8 cellular contexts compared by ENCODE assay signal in the genomic region with DNA sequence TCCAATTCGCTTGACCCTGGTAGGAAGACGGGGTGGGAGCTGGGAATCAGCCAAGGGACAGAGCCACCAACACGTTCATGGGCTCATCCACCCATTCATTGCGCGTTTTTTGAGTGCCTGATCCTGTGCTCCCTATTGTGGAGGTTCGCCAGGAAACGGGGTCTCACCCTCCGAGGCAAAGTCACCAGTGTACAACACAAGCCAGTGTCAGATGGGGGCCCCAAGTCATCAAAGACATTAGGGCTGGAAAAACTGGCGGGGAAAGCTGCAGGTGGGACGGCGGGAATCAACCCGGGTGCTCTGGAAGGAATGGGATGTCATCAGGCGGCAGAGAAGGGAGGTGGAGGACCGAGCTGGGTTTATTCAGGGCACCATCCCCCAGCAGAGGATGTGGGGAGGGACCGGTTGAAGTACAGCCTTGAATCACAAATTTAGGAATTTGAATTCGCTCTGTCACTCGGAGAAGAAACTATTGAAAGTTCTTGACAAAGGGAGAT. TPM values are rescaled to one million over a fixed set of nuclear protein-coding genes. Genes with fewer than 3 reads are reported as not detected.
A peak's percentile ranks its signal among the peaks of the same experiment; 100 is the strongest.
DNase-seq lines count a peak whose midpoint lies in the region; ATAC-seq, FAIRE-seq and TF ChIP-seq lines count a peak whose summit lies in the region.

No MANE protein-coding gene starts in this region.

- POLR2A ChIA-PET in PC-9 (lab: Charles Lee; ENCODE audit: unreplicated experiment): no interaction called here

- no peaks in the 10 kb centered on the region for H3F3A ChIP-seq in PC-9 (ENCODE audit: insufficient read depth, low read depth)

- no peaks in the 10 kb centered on the region for H3K36me3 Mint-ChIP-seq in natural killer cell treated with Interleukin-12 subunit alpha and Interleukin-12 subunit beta and Interleukin-15 and Interleukin-18, amount 100 ng/mL, for 72 hours

- H3K4me3 ChIP-seq in AG10803 (ENCODE audit: low read length) (peak overlapping the region; percentile 79), Peyer's patch (peak overlapping the region; percentile 55 to 72 (median 64)), fibroblast of lung (replicated peaks in 1 of 4; ENCODE audit: control extremely low read depth in 1 of 4, insufficient read depth in 1 of 4, low read depth in 3 of 4, low read length in 4 of 4) (peak overlapping the region; percentile 58 to 86 (median 72)), PC-9 (no peak overlapping the region)

- intact Hi-C loops in PC-9 (cut with micrococcal nuclease; ENCODE audit: unreplicated experiment): no loop called here

- no peak overlapping the region for H3K27ac Mint-ChIP-seq in natural killer cell treated with Interleukin-12 subunit alpha and Interleukin-12 subunit beta and Interleukin-15 and Interleukin-18, amount 100 ng/mL, for 72 hours

- no peak for FAIRE-seq in GM12892 (lab: Jason Lieb, UNC)

- BruUV-seq in PC-9 (replicated peaks; lab: Mats Ljungman, UMichigan): no TSS peak

- H3K4me2 ChIP-seq in fibroblast of lung (ENCODE audit: extremely low read depth, insufficient read depth, low read length) (peak overlapping the region; percentile 26), PC-9 (no peak overlapping the region)

- H3K9me3 Mint-ChIP-seq in natural killer cell treated with Interleukin-12 subunit alpha and Interleukin-12 subunit beta and Interleukin-15 and Interleukin-18, amount 100 ng/mL, for 72 hours: no peaks in the 10 kb centered on the region

- H2AFZ ChIP-seq in fibroblast of lung (ENCODE audit: low read length): peak overlapping the region; percentile 68
- no peak overlapping the region for H2AFZ ChIP-seq in PC-9

- TF ChIP-seq CTCF in AG10803 (conservative IDR thresholded peaks at IDR 0.05; ENCODE audit: low read length): no peak
- TF ChIP-seq CTCF in Peyer's patch (IDR thresholded peaks at IDR 0.05): no peak
- no peak for TF ChIP-seq CTCF in fibroblast of lung (conservative IDR thresholded peaks at IDR 0.05 in 1 of 2, IDR thresholded peaks at IDR 0.05 in 1 of 2; ENCODE audit: low read depth in 1 of 2, low read length in 2 of 2)
- no peak for TF ChIP-seq CTCF in PC-9 (conservative IDR thresholded peaks at IDR 0.05)

- H4K20me1 ChIP-seq in fibroblast of lung (ENCODE audit: control insufficient read depth, extremely low read depth, insufficient read depth, low read length): no peaks in the 10 kb centered on the region
- no peaks in the 10 kb centered on the region for H4K20me1 ChIP-seq in PC-9 (ENCODE audit: insufficient read depth)

- H3K36me3 ChIP-seq in Peyer's patch (no peaks in the 10 kb centered on the region), fibroblast of lung (ENCODE audit: control insufficient read depth, insufficient read depth, low read length) (no peaks in the 10 kb centered on the region), PC-9 (ENCODE audit: low read depth) (no peaks in the 10 kb centered on the region)

- H3K27me3 ChIP-seq in Peyer's patch (no peaks in the 10 kb centered on the region), fibroblast of lung (ENCODE audit: control insufficient read depth, insufficient read depth, low read length) (no peaks in the 10 kb centered on the region), PC-9 (ENCODE audit: insufficient read depth, low read depth) (no peaks in the 10 kb centered on the region)

- H3K4me1 ChIP-seq in Peyer's patch: peaks cover 0 to 13% (median 9%) of the 10 kb centered on the region in 4 donors
- peaks cover 4% of the 10 kb centered on the region for H3K4me1 ChIP-seq in fibroblast of lung (ENCODE audit: control insufficient read depth, extremely low read depth, insufficient read depth, low read length)
- no peaks in the 10 kb centered on the region for H3K4me1 ChIP-seq in PC-9 (replicated peaks; ENCODE audit: insufficient read depth)

- CTCF ChIA-PET in PC-9 (lab: Charles Lee): no interaction called here

- H3K9ac ChIP-seq in fibroblast of lung (ENCODE audit: insufficient read depth, low read length): peak overlapping the region; percentile 37

- no peak for ATAC-seq in natural killer cell treated with Interleukin-12 subunit alpha and Interleukin-12 subunit beta and Interleukin-15 and Interleukin-18, amount 100 ng/mL, for 72 hours
- no peak for ATAC-seq in GM18861 (IDR thresholded peaks at IDR 0.05; ENCODE audit: unreplicated experiment)
- no peak for ATAC-seq in GM21723 (IDR thresholded peaks at IDR 0.05; ENCODE audit: unreplicated experiment)

- H3K27me3 Mint-ChIP-seq in natural killer cell treated with Interleukin-12 subunit alpha and Interleukin-12 subunit beta and Interleukin-15 and Interleukin-18, amount 100 ng/mL, for 72 hours: peaks cover 30 to 53% of the 10 kb centered on the region in 2 donors

- H3K79me2 ChIP-seq in fibroblast of lung (ENCODE audit: control insufficient read depth, insufficient read depth, low read length) (peaks cover 22% of the 10 kb centered on the region), PC-9 (ENCODE audit: low read depth) (no peaks in the 10 kb centered on the region)

- peak overlapping the region; percentile 20 for H3K4me3 Mint-ChIP-seq in natural killer cell treated with Interleukin-12 subunit alpha and Interleukin-12 subunit beta and Interleukin-15 and Interleukin-18, amount 100 ng/mL, for 72 hours

- no peak for TF ChIP-seq POLR2A in Peyer's patch (IDR thresholded peaks at IDR 0.05)
- TF ChIP-seq POLR2A in GM12892 (IDR thresholded peaks at IDR 0.05; ENCODE audit: low read depth, low read length): no peak

- peaks cover 14% of the 10 kb centered on the region in 2 donors for H3K4me1 Mint-ChIP-seq in natural killer cell treated with Interleukin-12 subunit alpha and Interleukin-12 subunit beta and Interleukin-15 and Interleukin-18, amount 100 ng/mL, for 72 hours (ENCODE audit: low read depth in 2 of 2)

- peaks cover 0 to 6% (median 0%) of the 10 kb centered on the region in 4 donors for H3K9me3 ChIP-seq in Peyer's patch
- no peaks in the 10 kb centered on the region for H3K9me3 ChIP-seq in fibroblast of lung (ENCODE audit: control insufficient read depth, insufficient read depth, low read depth, low read length)
- no peaks in the 10 kb centered on the region for H3K9me3 ChIP-seq in PC-9 (ENCODE audit: insufficient read depth, low read depth)

- H3K27ac ChIP-seq in Peyer's patch (peak overlapping the region; percentile 79 to 94 (median 89)), fibroblast of lung (ENCODE audit: insufficient read depth, low read length) (peak overlapping the region; percentile 63), PC-9 (no peak overlapping the region)

- no peaks in the 10 kb centered on the region for H3K9me2 ChIP-seq in PC-9 (ENCODE audit: insufficient read depth)

- DNase-seq in AG10803 (ENCODE audit: low read depth): no peak
- DNase-seq in Peyer's patch: peak in 1 of 3 donors; percentile 47
- DNase-seq in fibroblast of lung (ENCODE audit: low read depth in 2 of 2): no peak
- no peak for DNase-seq in natural killer cell treated with Interleukin-12 subunit alpha and Interleukin-12 subunit beta and Interleukin-15 and Interleukin-18, amount 100 ng/mL, for 72 hours (ENCODE audit: low spot score)
- DNase-seq in GM12892 (ENCODE audit: insufficient read length): no peak
- DNase-seq in PC-9: no peak

RNA-seq across cellular contexts. Expression of a gene that starts 0.7 kb away (rescaled TPM):
- total RNA-seq in Peyer's patch (10 to 100 TPM; 20.5 to 92.4 (median 62.0) TPM), fibroblast of lung (29.1 and 29.3 TPM in 2 replicates), PC-9 (2021) (not detected in 2 replicates)
- 53.4 and 152 TPM in 2 replicates for polyA plus RNA-seq in fibroblast of lung
- polyA plus RNA-seq in fibroblast of lung (2012): 45.1 and 163 TPM in 2 replicates
- 122 and 241 TPM in 2 replicates for polyA minus RNA-seq in fibroblast of lung (ENCODE audit: low replicate concordance)
- total RNA-seq in natural killer cell treated with Interleukin-12 subunit alpha and Interleukin-12 subunit beta and Interleukin-15 and Interleukin-18, amount 100 ng/mL, for 72 hours: not detected
- 6.5 TPM for polyA plus RNA-seq in GM12892 (2012; ENCODE audit: missing spikeins)

Comparison
In these comparisons a context has a peak if more than half of its experiments do, and no peak if none do; other contexts are left out.
1. RNA of a gene that starts 0.7 kb away (total RNA-seq): 20.5 to 92.4 TPM in Peyer's patch and 29.1 to 29.3 TPM in fibroblast of lung; not detected in natural killer cell treated with Interleukin-12 subunit alpha and Interleukin-12 subunit beta and Interleukin-15 and Interleukin-18, amount 100 ng/mL, for 72 hours and not detected in PC-9; every median in the first group is over 10 times any median in the second.